13 cellular contexts compared by ENCODE assay signal in genomic region chr1:155133799-155134281, GRCh38. TPM values are rescaled to one million over a fixed set of nuclear protein-coding genes. Genes with fewer than 3 reads are reported as not detected.
DNase-seq lines count a peak whose midpoint lies in the region; ATAC-seq, FAIRE-seq and TF ChIP-seq lines count a peak whose summit lies in the region.
"Had no signal": no experiment of that assay in that cellular context is flagged by ENCODE, and none has a peak within 500 bp of the region (broad histone marks: within the 10 kb centered on the region; RNA-seq: fewer than 3 reads in every experiment).

No MANE protein-coding gene starts in this region.

- no peak for DNase-seq in CD4-positive, CD25-positive, alpha-beta regulatory T cell
- DNase-seq in T-helper 17 cell (no peak), kidney (no peak), gastrocnemius medialis (no peak), NCI-H1436 (lab: John Stamatoyannopoulos, UW) (no peak), progenitor cell of endocrine pancreas (ENCODE audit: low spot score, unreplicated experiment) (no peak), NCI-H82 treated with DMSO at 0.1 percent for 48 hours (lab: John Stamatoyannopoulos, UW; ENCODE audit: unreplicated experiment) (no peak), EL (no peak)
- DNase-seq: NCI-H2081; stimulated activated CD4-positive, alpha-beta T cell treated with anti-CD3 and anti-CD28 coated beads, Interleukin-2, amount 100 ng/mL, for 24 hours; stimulated activated naive CD8-positive, alpha-beta T cell treated with anti-CD3 and anti-CD28 coated beads, Interleukin-15, Interleukin-2, amounts not matched to agents 100 U/mL and 50 U/mL, for 24 hours; T-helper 2 cell had no signal

- H3K9me3 ChIP-seq in CD4-positive, CD25-positive, alpha-beta regulatory T cell (ENCODE audit: control insufficient read depth in 2 of 2, low read length in 2 of 2), result no peaks in the 10 kb centered on the region
- H3K9me3 ChIP-seq in T-helper 17 cell (ENCODE audit: control insufficient read depth, low read length, poor library complexity, severe bottlenecking) (no peaks in the 10 kb centered on the region), kidney (ENCODE audit: control insufficient read depth in 1 of 2, low read length in 2 of 2) (no peaks in the 10 kb centered on the region), gastrocnemius medialis (no peaks in the 10 kb centered on the region)

- peak overlapping the region in 1 of 2 donors; percentile 97 for H3K9ac ChIP-seq in kidney (ENCODE audit: low read length in 2 of 2)
- H3K9ac ChIP-seq: KMS-11 had no signal

- ATAC-seq in CD4-positive, CD25-positive, alpha-beta regulatory T cell (ENCODE audit: low read depth in 2 of 2), result no peak
- ATAC-seq in T-helper 17 cell, result no peak
- no peak for ATAC-seq in gastrocnemius medialis
- ATAC-seq: stimulated activated naive CD8-positive, alpha-beta T cell treated with anti-CD3 and anti-CD28 coated beads, Interleukin-15, Interleukin-2, amounts not matched to agents 100 U/mL and 50 U/mL, for 24 hours had no signal

- no peaks in the 10 kb centered on the region for H3K36me3 ChIP-seq in CD4-positive, CD25-positive, alpha-beta regulatory T cell (ENCODE audit: control insufficient read depth, insufficient read depth, low read length)
- H3K36me3 ChIP-seq in kidney (ENCODE audit: control insufficient read depth in 1 of 2, insufficient read depth in 2 of 2, low read length in 2 of 2), result peaks cover 23 to 31% of the 10 kb centered on the region in 2 donors
- peaks cover 0 to 12% of the 10 kb centered on the region in 2 donors for H3K36me3 ChIP-seq in gastrocnemius medialis

- no peak overlapping the region for H3K4me3 ChIP-seq in CD4-positive, CD25-positive, alpha-beta regulatory T cell (ENCODE audit: low read depth, low read length)
- peak overlapping the region in 1 of 2 donors; percentile 89 for H3K4me3 ChIP-seq in kidney (ENCODE audit: low read length in 2 of 2)
- H3K4me3 ChIP-seq in gastrocnemius medialis, result no peak overlapping the region

- peaks cover 25% of the 10 kb centered on the region for H3K27me3 Mint-ChIP-seq in CD4-positive, CD25-positive, alpha-beta regulatory T cell
- H3K27me3 Mint-ChIP-seq in T-helper 17 cell (peaks cover 9% of the 10 kb centered on the region), progenitor cell of endocrine pancreas (no peaks in the 10 kb centered on the region)

- intact Hi-C loops in kidney (cut with DNase I) (no loop called here), gastrocnemius medialis (cut with DNase I; ENCODE audit: low total_unique reads) (loop anchor here (2.0 to 10.0 kb wide), 2 partner anchors 39 to 729 kb away; partner anchors contain the start of genes IL6R, KRTCAP2 and TRIM46)

- H3K27me3 ChIP-seq in CD4-positive, CD25-positive, alpha-beta regulatory T cell (ENCODE audit: control insufficient read depth, insufficient read depth, low read length), result no peaks in the 10 kb centered on the region
- peaks cover 4 to 11% (median 6%) of the 10 kb centered on the region in 3 donors for H3K27me3 ChIP-seq in gastrocnemius medialis

- FAIRE-seq in kidney (lab: Jason Lieb, UNC), result no peak

- TF ChIP-seq CTCF in kidney (IDR thresholded peaks at IDR 0.05; ENCODE audit: borderline replicate concordance, extremely low read depth, insufficient read depth) (no peak), gastrocnemius medialis (IDR thresholded peaks at IDR 0.05 in 4 of 5, conservative IDR thresholded peaks at IDR 0.05 in 1 of 5) (no peak), progenitor cell of endocrine pancreas (IDR thresholded peaks at IDR 0.05; ENCODE audit: unreplicated experiment) (no peak)

- no peaks in the 10 kb centered on the region for H3K9me3 Mint-ChIP-seq in CD4-positive, CD25-positive, alpha-beta regulatory T cell
- H3K9me3 Mint-ChIP-seq in progenitor cell of endocrine pancreas (ENCODE audit: low read depth), result no peaks in the 10 kb centered on the region

- H3K4me1 ChIP-seq in CD4-positive, CD25-positive, alpha-beta regulatory T cell (ENCODE audit: control insufficient read depth, insufficient read depth, low read length, poor library complexity, severe bottlenecking), result peaks cover 29% of the 10 kb centered on the region
- peaks cover 25 to 37% of the 10 kb centered on the region in 2 donors for H3K4me1 ChIP-seq in kidney (ENCODE audit: control insufficient read depth in 1 of 2, insufficient read depth in 1 of 2, low read depth in 1 of 2, low read length in 2 of 2)
- peaks cover 54 to 55% of the 10 kb centered on the region in 2 donors for H3K4me1 ChIP-seq in gastrocnemius medialis

- peak overlapping the region in 3 of 4 donors; percentile 95 to 99 (median 95) for H3K4me3 Mint-ChIP-seq in CD4-positive, CD25-positive, alpha-beta regulatory T cell
- H3K4me3 Mint-ChIP-seq in T-helper 17 cell (peak overlapping the region; percentile 55), progenitor cell of endocrine pancreas (ENCODE audit: low read depth) (no peak overlapping the region)

- in situ Hi-C loops in gastrocnemius medialis (cut with MboI; ENCODE audit: low sequenced_read_pairs in 4 of 4), result no loop called here

- H3K36me3 Mint-ChIP-seq in CD4-positive, CD25-positive, alpha-beta regulatory T cell, result peaks cover 6% of the 10 kb centered on the region
- peaks cover 2% of the 10 kb centered on the region for H3K36me3 Mint-ChIP-seq in T-helper 17 cell (ENCODE audit: low read depth)
- H3K36me3 Mint-ChIP-seq in progenitor cell of endocrine pancreas (ENCODE audit: insufficient read depth), result peaks cover 11% of the 10 kb centered on the region

- no peak for TF ChIP-seq POLR2A in gastrocnemius medialis (IDR thresholded peaks at IDR 0.05)

- H3K4me1 Mint-ChIP-seq in CD4-positive, CD25-positive, alpha-beta regulatory T cell, result peaks cover 13 to 64% (median 36%) of the 10 kb centered on the region in 4 donors
- H3K4me1 Mint-ChIP-seq in T-helper 17 cell, result peaks cover 41% of the 10 kb centered on the region
- H3K4me1 Mint-ChIP-seq in progenitor cell of endocrine pancreas (ENCODE audit: low read depth), result peaks cover 35% of the 10 kb centered on the region

- peak overlapping the region in 2 of 3 donors; percentile 0 to 56 for H3K27ac Mint-ChIP-seq in CD4-positive, CD25-positive, alpha-beta regulatory T cell
- H3K27ac Mint-ChIP-seq in T-helper 17 cell (no peak overlapping the region), progenitor cell of endocrine pancreas (no peak overlapping the region)

- H3K27ac ChIP-seq in CD4-positive, CD25-positive, alpha-beta regulatory T cell (ENCODE audit: insufficient read depth, low read length, poor library complexity, severe bottlenecking), result no peak overlapping the region
- H3K27ac ChIP-seq in kidney (ENCODE audit: low read depth in 2 of 2, low read length in 2 of 2) (peak overlapping the region; percentile 99 to 100), gastrocnemius medialis (peak overlapping the region; percentile 96 to 100 (median 98))
- H3K27ac ChIP-seq: KMS-11 had no signal

RNA-seq across cellular contexts. Expression of gene SLC50A1, which starts 1.8 kb away (rescaled TPM):
- total RNA-seq in CD4-positive, CD25-positive, alpha-beta regulatory T cell, result 24.1 TPM
- polyA plus RNA-seq in CD4-positive, CD25-positive, alpha-beta regulatory T cell, result 10 to 100 TPM; 45.1 to 59.3 (median 46.0) TPM
- total RNA-seq in T-helper 17 cell (10 to 100 TPM; 25.6 to 27.8 TPM), kidney (34.8 TPM), gastrocnemius medialis (10 to 100 TPM in 1 of 4 donors, 1 to 10 TPM in 3; 3.5 to 11.4 (median 8.2) TPM), progenitor cell of endocrine pancreas (33.3 and 35.5 TPM in 2 replicates)
- 61.8 TPM for polyA plus RNA-seq in kidney (ENCODE audit: insufficient read depth, low read depth, low replicate concordance)

RNA-seq across cellular contexts. Expression of gene EFNA1, which starts 6.2 kb away (rescaled TPM):
- total RNA-seq in CD4-positive, CD25-positive, alpha-beta regulatory T cell, result 0.30 TPM
- polyA plus RNA-seq in CD4-positive, CD25-positive, alpha-beta regulatory T cell, result 1 to 10 TPM; 1.4 to 6.8 (median 3.3) TPM
- 1 to 10 TPM in 1 of 2 donors, not detected in 1; 1.0 TPM for total RNA-seq in T-helper 17 cell
- 133 TPM for total RNA-seq in kidney
- polyA plus RNA-seq in kidney (ENCODE audit: insufficient read depth, low read depth, low replicate concordance), result 61.1 TPM
- total RNA-seq in gastrocnemius medialis, result 10 to 100 TPM; 12.6 to 35.1 (median 14.4) TPM
- 22.1 and 22.2 TPM in 2 replicates for total RNA-seq in progenitor cell of endocrine pancreas

RNA-seq across cellular contexts. Expression of gene DPM3, which starts 6.5 kb away (rescaled TPM):
- 28.1 TPM for total RNA-seq in CD4-positive, CD25-positive, alpha-beta regulatory T cell
- polyA plus RNA-seq in CD4-positive, CD25-positive, alpha-beta regulatory T cell, result 100 to 1,000 TPM in 3 of 4 donors, 10 to 100 TPM in 1; 98.3 to 116 (median 101) TPM
- 10 to 100 TPM; 32.1 to 36.0 TPM for total RNA-seq in T-helper 17 cell
- 84.4 TPM for total RNA-seq in kidney
- polyA plus RNA-seq in kidney (ENCODE audit: insufficient read depth, low read depth, low replicate concordance), result 237 TPM
- total RNA-seq in gastrocnemius medialis, result 10 to 100 TPM in 3 of 4 donors, 1 to 10 TPM in 1; 7.3 to 69.5 (median 57.9) TPM
- total RNA-seq in progenitor cell of endocrine pancreas, result 45.6 and 49.3 TPM in 2 replicates

RNA-seq across cellular contexts. Expression of gene KRTCAP2, which starts 39.3 kb away (rescaled TPM):
- total RNA-seq in CD4-positive, CD25-positive, alpha-beta regulatory T cell, result 122 TPM
- 100 to 1,000 TPM; 468 to 537 (median 507) TPM for polyA plus RNA-seq in CD4-positive, CD25-positive, alpha-beta regulatory T cell
- total RNA-seq in T-helper 17 cell, result 100 to 1,000 TPM; 110 to 127 TPM
- total RNA-seq in kidney, result 198 TPM
- polyA plus RNA-seq in kidney (ENCODE audit: insufficient read depth, low read depth, low replicate concordance), result 351 TPM
- total RNA-seq in gastrocnemius medialis, result 100 to 1,000 TPM in 1 of 4 donors, 10 to 100 TPM in 3; 59.6 to 102 (median 91.6) TPM
- total RNA-seq in progenitor cell of endocrine pancreas, result 146 and 149 TPM in 2 replicates

RNA-seq across cellular contexts. Expression of gene TRIM46, which starts 39.8 kb away (rescaled TPM):
- total RNA-seq in CD4-positive, CD25-positive, alpha-beta regulatory T cell, result 6.1 TPM
- 1 to 10 TPM in 2 of 4 donors, under 1 TPM in 2; 0.44 to 1.6 (median 0.78) TPM for polyA plus RNA-seq in CD4-positive, CD25-positive, alpha-beta regulatory T cell
- total RNA-seq in T-helper 17 cell (10 to 100 TPM in 1 of 2 donors, 1 to 10 TPM in 1; 9.8 to 12.7 TPM), kidney (2.1 TPM), gastrocnemius medialis (not detected), progenitor cell of endocrine pancreas (21.1 and 25.7 TPM in 2 replicates)
- 0.28 TPM for polyA plus RNA-seq in kidney (ENCODE audit: insufficient read depth, low read depth, low replicate concordance)

Comparison
In these comparisons a context has a peak if more than half of its experiments do, and no peak if none do; other contexts are left out.
1. H3K27ac Mint-ChIP-seq: peak in CD4-positive, CD25-positive, alpha-beta regulatory T cell (2 of 3); none in T-helper 17 cell (single experiment) and progenitor cell of endocrine pancreas (single experiment).
2. RNA of gene EFNA1, which starts 6.2 kb away (total RNA-seq): 133 TPM in kidney (single experiment), 22.1 to 22.2 TPM in progenitor cell of endocrine pancreas and 12.6 to 35.1 TPM in gastrocnemius medialis; 1.0 TPM in T-helper 17 cell and 0.30 TPM in CD4-positive, CD25-positive, alpha-beta regulatory T cell (single experiment); every median in the first group is over 4 times any median in the second.